In genomic region chr7:601573-602340, GRCh38 we compare ENCODE assay signal across 8 cellular contexts.
A peak's percentile ranks its signal among the peaks of the same experiment; 100 is the strongest.
DNase-seq lines count a peak whose midpoint lies in the region; ATAC-seq, FAIRE-seq and TF ChIP-seq lines count a peak whose summit lies in the region.

No MANE protein-coding gene starts in this region.

- no peak for TF ChIP-seq CTCF in H1 (IDR thresholded peaks at IDR 0.05; ENCODE audit: control extremely low read depth in 1 of 3, insufficient read depth in 1 of 3, low read depth in 1 of 3, low read length in 3 of 3)

- no peaks in the 10 kb centered on the region for H3K9me3 ChIP-seq in H1 (ENCODE audit: insufficient read depth in 2 of 2, low read depth in 1 of 2, low read length in 1 of 2)
- no peaks in the 10 kb centered on the region for H3K9me3 ChIP-seq in HAP-1

- 83% methylated on average over 17 of the region's 39 CpGs; no CpG with 5 or more reads in 1 of the 2 experiments for WGBS in H1 (ENCODE audit: extremely low coverage in 1 of 2, insufficient coverage in 1 of 2, insufficient read length in 1 of 2, insufficient replicate concordance in 2 of 2, low coverage in 1 of 2, low lambda C conversion rate in 2 of 2, missing lambda C conversion rate in 1 of 2), 2 experiments

- no peak overlapping the region for H3K27ac ChIP-seq in H1 (ENCODE audit: low read depth, low read length)

- no peak overlapping the region for H4K5ac ChIP-seq in H1 (ENCODE audit: insufficient read length, low read depth, low read length)

- ATAC-seq in GM18502 (IDR thresholded peaks at IDR 0.05; ENCODE audit: poor library complexity, unreplicated experiment), result peak; percentile 64
- ATAC-seq in HG03095 (IDR thresholded peaks at IDR 0.05; ENCODE audit: unreplicated experiment), result peak; percentile 54

- H3K4me3 ChIP-seq in H1 (ENCODE audit: extremely low read depth in 1 of 4, insufficient read depth in 2 of 4, low read depth in 3 of 4, low read length in 4 of 4) (no peak overlapping the region), HAP-1 (no peak overlapping the region)

- CTCF ChIA-PET in activated CD4-positive, alpha-beta memory T cell treated with anti-CD3 and anti-CD28 coated beads, Interleukin-2, amount 10 ng/mL, durations not matched to agents 7 days and 5 days (lab: Charles Lee), result interaction anchor here (1.4 kb wide), 1 partner anchor 17 kb away, joined by 8 read pairs; no protein-coding TSS in a partner anchor
- CTCF ChIA-PET in H1 (lab: Charles Lee; ENCODE audit: partially characterized antibody), result interaction anchor here (0.7 to 1.5 kb wide), 2 partner anchors 9 to 284 kb away, joined by 3 read pairs; no protein-coding TSS in a partner anchor

- DNase-seq in activated CD4-positive, alpha-beta memory T cell treated with anti-CD3 and anti-CD28 coated beads, Interleukin-2, amount 10 ng/mL, durations not matched to agents 7 days and 5 days, result peak; percentile 80
- DNase-seq in H1 (ENCODE audit: low read depth in 1 of 2, low spot score in 2 of 2) (no peak), pons (ENCODE audit: low spot score) (no peak), HAP-1 (ENCODE audit: low spot score in 2 of 2) (no peak), DMS53 treated with DMSO at 0.1 percent for 48 hours (lab: John Stamatoyannopoulos, UW; ENCODE audit: unreplicated experiment) (no peak)
- DNase-seq in stimulated activated CD4-positive, alpha-beta T cell treated with anti-CD3 and anti-CD28 coated beads, Interleukin-12 subunit alpha, Interleukin-12 subunit beta, amount 100 ng/mL, for 24 hours (ENCODE audit: low read depth in 2 of 2), result peak; percentile 83 to 92

- peak overlapping the region; percentile 100 for H3K27ac Mint-ChIP-seq in activated CD4-positive, alpha-beta memory T cell treated with anti-CD3 and anti-CD28 coated beads, Interleukin-2, amount 10 ng/mL, durations not matched to agents 7 days and 5 days

- H3K4me1 ChIP-seq in H1 (replicated peaks in 1 of 4; ENCODE audit: control insufficient read depth in 3 of 4, insufficient read depth in 4 of 4, low read length in 3 of 4) (peaks cover 0 to 2% (median 0%) of the 10 kb centered on the region in 4 experiments; a peak in 2 of 7 replicates), HAP-1 (peaks cover 6% of the 10 kb centered on the region)

- H3K27me3 Mint-ChIP-seq in activated CD4-positive, alpha-beta memory T cell treated with anti-CD3 and anti-CD28 coated beads, Interleukin-2, amount 10 ng/mL, durations not matched to agents 7 days and 5 days, result no peaks in the 10 kb centered on the region

- H4K20me1 ChIP-seq in H1 (replicated peaks in 1 of 2; ENCODE audit: control insufficient read depth in 1 of 2, insufficient read depth in 2 of 2, low read length in 2 of 2), result peaks cover 0 to 3% of the 10 kb centered on the region in 2 experiments

- no peaks in the 10 kb centered on the region for H3K9me3 Mint-ChIP-seq in activated CD4-positive, alpha-beta memory T cell treated with anti-CD3 and anti-CD28 coated beads, Interleukin-2, amount 10 ng/mL, durations not matched to agents 7 days and 5 days

- H2BK15ac ChIP-seq in H1 (ENCODE audit: low read length), result no peak overlapping the region

- no peaks in the 10 kb centered on the region for H3K27me3 ChIP-seq in H1 (replicated peaks in 1 of 4; ENCODE audit: control insufficient read depth in 3 of 4, extremely low read depth in 1 of 4, insufficient read depth in 3 of 4, low read length in 3 of 4)
- no peaks in the 10 kb centered on the region for H3K27me3 ChIP-seq in HAP-1 (ENCODE audit: low read depth)

- H4K8ac ChIP-seq in H1 (ENCODE audit: extremely low read depth, insufficient read depth, low read length), result peak overlapping the region; percentile 89; the same call in 1 of the 2 replicates

- no peak overlapping the region for H2BK5ac ChIP-seq in H1 (ENCODE audit: low read depth, low read length)

- H2AFZ ChIP-seq in H1 (ENCODE audit: low read length), result no peak overlapping the region

- H3K36me3 Mint-ChIP-seq in activated CD4-positive, alpha-beta memory T cell treated with anti-CD3 and anti-CD28 coated beads, Interleukin-2, amount 10 ng/mL, durations not matched to agents 7 days and 5 days (ENCODE audit: low read depth), result peaks cover 21% of the 10 kb centered on the region

- H3K36me3 ChIP-seq in H1 (ENCODE audit: control insufficient read depth in 2 of 4, insufficient read depth in 4 of 4, low read length in 3 of 4) (peaks cover 0 to 12% (median 2%) of the 10 kb centered on the region in 4 experiments; a peak in 2 of 8 replicates), HAP-1 (replicated peaks) (no peaks in the 10 kb centered on the region)

- FAIRE-seq in H1 (lab: Jason Lieb, UNC), result no peak

- H3K4me2 ChIP-seq in H1 (ENCODE audit: insufficient read depth in 1 of 2, low read depth in 2 of 2, low read length in 2 of 2), result no peak overlapping the region

- H2AK5ac ChIP-seq in H1 (ENCODE audit: low read depth, low read length), result no peak overlapping the region

- no peak for TF ChIP-seq POLR2A in H1 (IDR thresholded peaks at IDR 0.05; ENCODE audit: control extremely low read depth in 1 of 2, low read depth in 2 of 2, low read length in 2 of 2)

- peak overlapping the region; percentile 94 for H3K4me3 Mint-ChIP-seq in activated CD4-positive, alpha-beta memory T cell treated with anti-CD3 and anti-CD28 coated beads, Interleukin-2, amount 10 ng/mL, durations not matched to agents 7 days and 5 days

- H3K4ac ChIP-seq in H1 (replicated peaks; ENCODE audit: insufficient read length, low read depth, low read length), result no peak overlapping the region

- H4K91ac ChIP-seq in H1 (replicated peaks; ENCODE audit: insufficient read length, low read length), result no peak overlapping the region

- no peak for TF ChIP-seq RAD21 in H1 (IDR thresholded peaks at IDR 0.05 in 1 of 2, conservative IDR thresholded peaks at IDR 0.05 in 1 of 2; ENCODE audit: low read depth in 2 of 2, low read length in 2 of 2)

- H2BK120ac ChIP-seq in H1 (replicated peaks; ENCODE audit: low read depth, low read length), result no peak overlapping the region

- no peak overlapping the region for H3K23ac ChIP-seq in H1 (ENCODE audit: insufficient read length)

- peaks cover 4% of the 10 kb centered on the region; the same call in 1 of the 2 replicates for H3K23me2 ChIP-seq in H1 (ENCODE audit: low read depth, low read length)

- H3K56ac ChIP-seq in H1 (replicated peaks; ENCODE audit: insufficient read length, low read depth, low read length), result no peak overlapping the region

- H3K79me2 ChIP-seq in H1 (ENCODE audit: control insufficient read depth in 1 of 2, insufficient read depth in 2 of 2, low read length in 2 of 2), result no peaks in the 10 kb centered on the region

- H3K14ac ChIP-seq in H1 (ENCODE audit: insufficient read length), result no peak overlapping the region

- no peaks in the 10 kb centered on the region; the same call in 1 of the 2 replicates for H3K79me1 ChIP-seq in H1 (ENCODE audit: low read depth, low read length)

- H3K18ac ChIP-seq in H1 (ENCODE audit: extremely low read depth, low read length), result no peak overlapping the region

- H2BK12ac ChIP-seq in H1 (ENCODE audit: low read depth, low read length), result no peak overlapping the region

- no peak overlapping the region for H3K9ac ChIP-seq in H1 (replicated peaks in 1 of 4; ENCODE audit: extremely low read depth in 1 of 4, low read depth in 3 of 4, low read length in 3 of 4)

- POLR2A ChIA-PET in activated CD4-positive, alpha-beta memory T cell treated with anti-CD3 and anti-CD28 coated beads, Interleukin-2, amount 10 ng/mL, durations not matched to agents 7 days and 5 days (lab: Charles Lee), result interaction anchor here (0.9 to 7.5 kb wide), 5 partner anchors 11 to 230 kb away, joined by 3 to 113 read pairs (median 3); partner anchors contain the start of gene SUN1
- POLR2A ChIA-PET in H1 (lab: Charles Lee; ENCODE audit: partially characterized antibody), result no interaction called here

- TF ChIP-seq EP300 in H1 (IDR thresholded peaks at IDR 0.05; ENCODE audit: borderline replicate concordance in 1 of 2, low read depth in 2 of 2, low read length in 2 of 2), result no peak

- in situ Hi-C loops in HAP-1 (cut with MboI; ENCODE audit: low sequenced_read_pairs), result no loop called here

- H3K4me1 Mint-ChIP-seq in activated CD4-positive, alpha-beta memory T cell treated with anti-CD3 and anti-CD28 coated beads, Interleukin-2, amount 10 ng/mL, durations not matched to agents 7 days and 5 days, result peaks cover 52% of the 10 kb centered on the region

- H2BK20ac ChIP-seq in H1 (ENCODE audit: low read length), result no peak overlapping the region

TF ChIP-seq in H1, 55 proteins besides CTCF, POLR2A, EP300 and RAD21 (continues in another document):
- TF ChIP-seq CREB1 (IDR thresholded peaks at IDR 0.05) (no peak), SRF (IDR thresholded peaks at IDR 0.05; ENCODE audit: low read depth, low read length) (no peak), MAX (IDR thresholded peaks at IDR 0.05) (no peak), SP4 (IDR thresholded peaks at IDR 0.05; ENCODE audit: low read length) (no peak), CBX5 (IDR thresholded peaks at IDR 0.05; ENCODE audit: low read depth, low read length) (no peak)

Comparison
In these comparisons a context has a peak if more than half of its experiments do, and no peak if none do; other contexts are left out.
1. DNase-seq: peak in activated CD4-positive, alpha-beta memory T cell treated with anti-CD3 and anti-CD28 coated beads, Interleukin-2, amount 10 ng/mL, durations not matched to agents 7 days and 5 days (single experiment) and stimulated activated CD4-positive, alpha-beta T cell treated with anti-CD3 and anti-CD28 coated beads, Interleukin-12 subunit alpha, Interleukin-12 subunit beta, amount 100 ng/mL, for 24 hours (2 of 2); none in H1 (0 of 2), pons (single experiment), HAP-1 (0 of 2) and DMS53 treated with DMSO at 0.1 percent for 48 hours (single experiment).